Comparison of ENCODE assay signal across 9 cellular contexts in genomic region chr12:90978117-90978770, GRCh38. TPM values are rescaled to one million over a fixed set of nuclear protein-coding genes. Genes with fewer than 3 reads are reported as not detected.
A peak's percentile ranks its signal among the peaks of the same experiment; 100 is the strongest.
DNase-seq lines count a peak whose midpoint lies in the region; ATAC-seq, FAIRE-seq and TF ChIP-seq lines count a peak whose summit lies in the region.
"Had no signal": no experiment of that assay in that cellular context is flagged by ENCODE, and none has a peak within 500 bp of the region (broad histone marks: within the 10 kb centered on the region; RNA-seq: fewer than 3 reads in every experiment).

No MANE protein-coding gene starts in this region.

- in situ Hi-C loops in GM13977 (cut with MboI; ENCODE audit: low pct_unique_long_range_greater_than_20kb, low sequenced_read_pairs, unreplicated experiment): loop anchor here (25.0 kb wide), 1 partner anchor 334 kb away; no protein-coding TSS in a partner anchor
- in situ Hi-C loops in astrocyte of the cerebellum (cut with HindIII; ENCODE audit: low sequenced_read_pairs): loop anchor here (25.0 kb wide), 1 partner anchor 359 kb away; no protein-coding TSS in a partner anchor

- CTCF ChIA-PET in A549 (lab: Yijun Ruan, JAX): interaction anchor here (0.6 to 2.4 kb wide), 28 partner anchors 8 to 1810 kb away, joined by 3 to 20 read pairs (median 4); no protein-coding TSS in a partner anchor

- TF ChIP-seq RAD21 in A549 (conservative IDR thresholded peaks at IDR 0.05 in 1 of 2, IDR thresholded peaks at IDR 0.05 in 1 of 2): peak; percentile 80 to 86

- H3K4me3 ChIP-seq in A549 (no peak overlapping the region), astrocyte of the cerebellum (ENCODE audit: low read depth, low read length) (no peak overlapping the region), testis (no peak overlapping the region)
- H3K4me3 ChIP-seq: HAP-1 had no signal

- H3K27me3 Mint-ChIP-seq in activated T-cell treated with anti-CD3 and anti-CD28 coated beads, Interleukin-2, amount 50 U/mL, for 4 hours (ENCODE audit: low read depth): no peaks in the 10 kb centered on the region

- no peak for TF ChIP-seq POLR2A in A549 (IDR thresholded peaks at IDR 0.05; ENCODE audit: low read length)
- no peak for TF ChIP-seq POLR2A in testis (IDR thresholded peaks at IDR 0.05)

- peaks cover 9% of the 10 kb centered on the region for H3K4me1 ChIP-seq in A549
- H3K4me1 ChIP-seq in testis: no peaks in the 10 kb centered on the region
- H3K4me1 ChIP-seq: HAP-1 had no signal

- H3K27me3 ChIP-seq in testis: no peaks in the 10 kb centered on the region

- no peaks in the 10 kb centered on the region for H3K36me3 Mint-ChIP-seq in activated T-cell treated with anti-CD3 and anti-CD28 coated beads, Interleukin-2, amount 50 U/mL, for 4 hours (ENCODE audit: insufficient read depth)

- H3K9me3 ChIP-seq in A549 (no peaks in the 10 kb centered on the region), testis (no peaks in the 10 kb centered on the region)
- H3K9me3 ChIP-seq: HAP-1 had no signal

- H3K4me3 Mint-ChIP-seq in activated T-cell treated with anti-CD3 and anti-CD28 coated beads, Interleukin-2, amount 50 U/mL, for 4 hours: no peak overlapping the region

- no peak overlapping the region for H3K4me2 ChIP-seq in A549

- WGBS in A549 (ENCODE audit: missing lambda C conversion rate): 0% methylated on average over 1 of the region's 1 CpG
- 26 to 27% methylated on average over 1 of the region's 1 CpG for WGBS in testis, 2 donors

- TF ChIP-seq EP300 in A549 (IDR thresholded peaks at IDR 0.05): no peak

- no peaks in the 10 kb centered on the region for H3K36me3 ChIP-seq in testis (ENCODE audit: low read depth, missing control alignments)
- H3K36me3 ChIP-seq: HAP-1 had no signal

- H3K27ac ChIP-seq in A549: no peak overlapping the region
- H3K27ac ChIP-seq in testis: no peak overlapping the region

- no peaks in the 10 kb centered on the region for H3K4me1 Mint-ChIP-seq in activated T-cell treated with anti-CD3 and anti-CD28 coated beads, Interleukin-2, amount 50 U/mL, for 4 hours (ENCODE audit: low read depth)

- intact Hi-C loops in testis (cut with DNase I; ENCODE audit: low total_unique reads): loop anchor here (10.0 kb wide), 1 partner anchor 357 kb away; no protein-coding TSS in a partner anchor

- H3K9me3 Mint-ChIP-seq in activated T-cell treated with anti-CD3 and anti-CD28 coated beads, Interleukin-2, amount 50 U/mL, for 4 hours: no peaks in the 10 kb centered on the region

- TF ChIP-seq CTCF in A549 (IDR thresholded peaks at IDR 0.05): peak; percentile 83
- peak; percentile 67 for TF ChIP-seq CTCF in GM13977 (IDR thresholded peaks at IDR 0.05; ENCODE audit: extremely low read depth, insufficient read depth, missing control alignments)
- TF ChIP-seq CTCF in astrocyte of the cerebellum (IDR thresholded peaks at IDR 0.05; ENCODE audit: low read depth, low read length, missing control alignments): peak; percentile 68
- TF ChIP-seq CTCF in testis (IDR thresholded peaks at IDR 0.05): peak; percentile 58 to 78 (median 63)

- FAIRE-seq in A549 (lab: Jason Lieb, UNC): peak; percentile 93

- ATAC-seq in A549: peak; percentile 78 to 91; a peak in 5 of 6 replicates
- peak; percentile 69 for ATAC-seq in HG02763 (IDR thresholded peaks at IDR 0.05; ENCODE audit: unreplicated experiment)
- no peak for ATAC-seq in activated T-cell treated with anti-CD3 and anti-CD28 coated beads, Interleukin-2, amount 50 U/mL, for 4 hours

- DNase-seq in A549 (ENCODE audit: low read depth in 1 of 2, low spot score in 1 of 2) (peak; percentile 28 to 66), GM13977 (ENCODE audit: low spot score) (peak; percentile 17), NCI-H1930 (lab: John Stamatoyannopoulos, UW) (peak; percentile 33 to 34), astrocyte of the cerebellum (ENCODE audit: low read depth) (peak; percentile 62), inferior parietal cortex (ENCODE audit: extremely low spot score) (peak; percentile 41), testis (no peak)
- DNase-seq in activated T-cell treated with anti-CD3 and anti-CD28 coated beads, Interleukin-2, amount 50 U/mL, for 4 hours: no peak

- POLR2A ChIA-PET in A549 (lab: Yijun Ruan, JAX): no interaction called here

TF ChIP-seq in A549, 52 proteins besides CTCF, POLR2A, EP300 and RAD21:
- TF ChIP-seq SMC3 (IDR thresholded peaks at IDR 0.05) (peak; percentile 76), USF2 (IDR thresholded peaks at IDR 0.05) (no peak), HOXB13 (CRISPR knock-in tag; IDR thresholded peaks at IDR 0.05; ENCODE audit: low read depth) (no peak), ESRRA (IDR thresholded peaks at IDR 0.05; ENCODE audit: borderline replicate concordance, low read length) (no peak), CHD4 (IDR thresholded peaks at IDR 0.05; ENCODE audit: borderline replicate concordance) (no peak)

RNA-seq across cellular contexts. Expression of gene CCER1, which starts 23.3 kb away (rescaled TPM):
- not detected in 2 replicates for polyA plus RNA-seq in A549 (2011; rRNA removed)
- polyA plus RNA-seq in A549 (2012; cell fraction: cytosol; rRNA removed): not detected in 2 replicates
- polyA plus RNA-seq in A549 (2012; cell fraction: nucleus; rRNA removed): not detected in 2 replicates
- not detected in 3 replicates for polyA plus RNA-seq in A549 (2017; fragmentation: RNase III; extraction: RNeasy Plus Mini Kit Qiagen cat#74134 plus additional on column Dnase treatment)
- not detected in 2 replicates for polyA minus RNA-seq in A549 (2011; rRNA and poly(A)+ RNA removed)
- 10 to 100 TPM; 17.8 to 58.6 TPM for total RNA-seq in testis
- polyA plus RNA-seq in testis (ENCODE audit: insufficient read depth, low read depth, low replicate concordance): 77.3 TPM
- not detected for total RNA-seq in activated T-cell treated with anti-CD3 and anti-CD28 coated beads, Interleukin-2, amount 50 U/mL, for 4 hours

RNA-seq across cellular contexts. Expression of gene EPYC, which starts 26.5 kb away (rescaled TPM):
- not detected in 2 replicates for polyA plus RNA-seq in A549 (2011; rRNA removed)
- not detected in 2 replicates for polyA plus RNA-seq in A549 (2012; cell fraction: cytosol; rRNA removed)
- not detected in 2 replicates for polyA plus RNA-seq in A549 (2012; cell fraction: nucleus; rRNA removed)
- not detected in 3 replicates for polyA plus RNA-seq in A549 (2017; fragmentation: RNase III; extraction: RNeasy Plus Mini Kit Qiagen cat#74134 plus additional on column Dnase treatment)
- not detected in 2 replicates for polyA minus RNA-seq in A549 (2011; rRNA and poly(A)+ RNA removed)
- not detected for total RNA-seq in testis
- polyA plus RNA-seq in testis (ENCODE audit: insufficient read depth, low read depth, low replicate concordance): 1.6 TPM
- not detected for total RNA-seq in activated T-cell treated with anti-CD3 and anti-CD28 coated beads, Interleukin-2, amount 50 U/mL, for 4 hours

Comparison
In these comparisons a context has a peak if more than half of its experiments do, and no peak if none do; other contexts are left out.
1. ATAC-seq: peak in A549 (2 of 2) and HG02763 (single experiment); none in activated T-cell treated with anti-CD3 and anti-CD28 coated beads, Interleukin-2, amount 50 U/mL, for 4 hours (0 of 2).
2. DNase-seq: peak in A549 (2 of 2), GM13977 (single experiment), NCI-H1930 (2 of 2), astrocyte of the cerebellum (single experiment) and inferior parietal cortex (single experiment); none in testis (single experiment) and activated T-cell treated with anti-CD3 and anti-CD28 coated beads, Interleukin-2, amount 50 U/mL, for 4 hours (single experiment).
3. RNA of gene CCER1, which starts 23.3 kb away (total RNA-seq): 17.8 to 58.6 TPM in testis; not detected in activated T-cell treated with anti-CD3 and anti-CD28 coated beads, Interleukin-2, amount 50 U/mL, for 4 hours; every median in the first group is over 10 times any median in the second.
4. Peak in every context shown above with its lines, with median percentiles within 50 percentile points of each other: CTCF ChIP-seq.